ENCODE assay signal across 8 cellular contexts in genomic region chr4:8406887-8407286, GRCh38. TPM values are rescaled to one million over a fixed set of nuclear protein-coding genes. Genes with fewer than 3 reads are reported as not detected.
DNase-seq lines count a peak whose midpoint lies in the region; ATAC-seq and TF ChIP-seq lines count a peak whose summit lies in the region.
"Not testable (repeated sequence)": the region's sequence is repeated elsewhere in the genome, so short reads cannot be mapped to it uniquely, and the experiment has no call there.

No MANE protein-coding gene starts in this region.

- not testable (repeated sequence) for H3K4me2 ChIP-seq in HCT116 (ENCODE audit: low read length); PC-3 (ENCODE audit: low read length); neural progenitor cell

- TF ChIP-seq CTCF in Calu3 (IDR thresholded peaks at IDR 0.05; ENCODE audit: unreplicated experiment); colonic mucosa (IDR thresholded peaks at IDR 0.05): not testable (repeated sequence)
- TF ChIP-seq CTCF in HCT116 (IDR thresholded peaks at IDR 0.05 in 2 of 3, conservative IDR thresholded peaks at IDR 0.05 in 1 of 3; ENCODE audit: borderline replicate concordance in 1 of 3, insufficient read depth in 1 of 3, low read depth in 2 of 3, low read length in 2 of 3): peak; percentile 29 to 36 (median 33); a peak in 2 of 6 replicates
- TF ChIP-seq CTCF in PC-3 (conservative IDR thresholded peaks at IDR 0.05; ENCODE audit: low read depth, low read length): 0 out of 2 replicates have a peak, but pooled peaks have one; percentile 13
- peak in 7 of 9 donors; percentile 53 to 59 (median 54) for TF ChIP-seq CTCF in heart right ventricle (IDR thresholded peaks at IDR 0.05)
- TF ChIP-seq CTCF in neural progenitor cell (IDR thresholded peaks at IDR 0.05): peak; percentile 49
- TF ChIP-seq CTCF in thyroid gland (IDR thresholded peaks at IDR 0.05): peak in 5 of 6 experiments; percentile 37 to 74 (median 59)

- H3K9me3 Mint-ChIP-seq in Calu3 (ENCODE audit: low read depth, unreplicated experiment); activated CD8-positive, alpha-beta memory T cell treated with anti-CD3 and anti-CD28 coated beads, Interleukin-2, amount 10 ng/mL, durations not matched to agents 7 days and 5 days (ENCODE audit: low read depth); neural progenitor cell: not testable (repeated sequence)

- H3K36me3 Mint-ChIP-seq in Calu3 (ENCODE audit: insufficient read depth, unreplicated experiment): peaks cover 10% of the 10 kb centered on the region
- H3K36me3 Mint-ChIP-seq in activated CD8-positive, alpha-beta memory T cell treated with anti-CD3 and anti-CD28 coated beads, Interleukin-2, amount 10 ng/mL, durations not matched to agents 7 days and 5 days: not testable (repeated sequence)
- H3K36me3 Mint-ChIP-seq in neural progenitor cell: peaks cover 25% of the 10 kb centered on the region

- H3K4me3 Mint-ChIP-seq in Calu3 (ENCODE audit: low read depth, unreplicated experiment); activated CD8-positive, alpha-beta memory T cell treated with anti-CD3 and anti-CD28 coated beads, Interleukin-2, amount 10 ng/mL, durations not matched to agents 7 days and 5 days; neural progenitor cell: not testable (repeated sequence)

- BruUV-seq in Calu3 (replicated peaks; lab: Mats Ljungman, UMichigan); HCT116 (replicated peaks; lab: Mats Ljungman, UMichigan); PC-3 (replicated peaks; lab: Mats Ljungman, UMichigan): not testable (repeated sequence)

- H2AFZ ChIP-seq in HCT116 (ENCODE audit: low read depth, low read length, poor library complexity, severe bottlenecking); PC-3 (ENCODE audit: low read length); neural progenitor cell (replicated peaks): not testable (repeated sequence)

- H3K9ac ChIP-seq in HCT116 (ENCODE audit: low read length); PC-3 (ENCODE audit: low read length); colonic mucosa (ENCODE audit: low read depth in 2 of 2, low read length in 2 of 2); neural progenitor cell: not testable (repeated sequence)

- not testable (repeated sequence) for H3K9me2 ChIP-seq in HCT116 (ENCODE audit: insufficient read depth); PC-3 (replicated peaks; ENCODE audit: low read length)

- not testable (repeated sequence) for H3K27me3 Mint-ChIP-seq in Calu3 (ENCODE audit: unreplicated experiment); activated CD8-positive, alpha-beta memory T cell treated with anti-CD3 and anti-CD28 coated beads, Interleukin-2, amount 10 ng/mL, durations not matched to agents 7 days and 5 days
- H3K27me3 Mint-ChIP-seq in neural progenitor cell (ENCODE audit: insufficient read depth, low read depth): peaks cover 11% of the 10 kb centered on the region

- H3K36me3 ChIP-seq in HCT116 (ENCODE audit: control insufficient read depth in 1 of 2, insufficient read depth in 2 of 2, low read length in 2 of 2); PC-3 (ENCODE audit: low read depth, low read length); colonic mucosa; neural progenitor cell: not testable (repeated sequence)
- H3K36me3 ChIP-seq in heart right ventricle: peaks cover 0 to 77% (median 4%) of the 10 kb centered on the region in 9 donors
- peaks cover 21 to 28% of the 10 kb centered on the region in 2 donors for H3K36me3 ChIP-seq in thyroid gland

- not testable (repeated sequence) for H3K9me3 ChIP-seq in HCT116 (ENCODE audit: control insufficient read depth in 1 of 2, insufficient read depth in 1 of 2, low read depth in 1 of 2, low read length in 2 of 2); PC-3 (ENCODE audit: low read length); colonic mucosa; heart right ventricle; neural progenitor cell (ENCODE audit: low read depth); thyroid gland

- not testable (repeated sequence) for H3F3A ChIP-seq in PC-3 (ENCODE audit: low read length, unreplicated experiment)
- peaks cover 13% of the 10 kb centered on the region for H3F3A ChIP-seq in neural progenitor cell (ENCODE audit: low read depth)

- TF ChIP-seq RAD21 in HCT116 (IDR thresholded peaks at IDR 0.05; ENCODE audit: low read depth): peak; percentile 49; the same call in 1 of the 2 replicates

- H3K27ac Mint-ChIP-seq in Calu3 (ENCODE audit: unreplicated experiment); activated CD8-positive, alpha-beta memory T cell treated with anti-CD3 and anti-CD28 coated beads, Interleukin-2, amount 10 ng/mL, durations not matched to agents 7 days and 5 days; neural progenitor cell: not testable (repeated sequence)

- CTCF ChIA-PET in Calu3 (lab: Charles Lee): interaction anchor here (1.1 kb wide), 1 partner anchor 165 kb away, joined by 4 read pairs; no protein-coding TSS in a partner anchor
- CTCF ChIA-PET in HCT116 (lab: Charles Lee): interaction anchor here (1.6 kb wide), 1 partner anchor 230 kb away, joined by 6 read pairs; no protein-coding TSS in a partner anchor
- CTCF ChIA-PET in PC-3 (lab: Charles Lee): not testable (repeated sequence)
- CTCF ChIA-PET in activated CD8-positive, alpha-beta memory T cell treated with anti-CD3 and anti-CD28 coated beads, Interleukin-2, amount 10 ng/mL, durations not matched to agents 7 days and 5 days (lab: Charles Lee): interaction anchor here (1.1 to 1.8 kb wide), 3 partner anchors 15 to 164 kb away, joined by 3 to 7 read pairs (median 5); no protein-coding TSS in a partner anchor

- POLR2A ChIA-PET in HCT116 (lab: Charles Lee); PC-3 (lab: Charles Lee; ENCODE audit: unreplicated experiment): not testable (repeated sequence)

- peak; percentile 30 for DNase-seq in Calu3
- DNase-seq in HCT116 (ENCODE audit: low read depth, low spot score); heart right ventricle; neural progenitor cell (ENCODE audit: low spot score): not testable (repeated sequence)
- peak; percentile 6 for DNase-seq in PC-3
- peak; percentile 50 for DNase-seq in activated CD8-positive, alpha-beta memory T cell treated with anti-CD3 and anti-CD28 coated beads, Interleukin-2, amount 10 ng/mL, durations not matched to agents 7 days and 5 days
- DNase-seq in colonic mucosa: peak; percentile 49
- DNase-seq in thyroid gland: peak; percentile 82 to 84

- H3K4me1 ChIP-seq in HCT116 (ENCODE audit: control insufficient read depth in 1 of 2, insufficient read depth in 2 of 2, low read length in 2 of 2) (peaks cover 12 to 15% of the 10 kb centered on the region in 2 experiments; a peak in 3 of 4 replicates), heart right ventricle (peaks cover 8 to 57% (median 30%) of the 10 kb centered on the region in 9 donors), thyroid gland (peaks cover 11 to 15% of the 10 kb centered on the region in 2 donors)
- not testable (repeated sequence) for H3K4me1 ChIP-seq in PC-3 (ENCODE audit: insufficient read depth, low read length); colonic mucosa; neural progenitor cell

- H3K27me3 ChIP-seq in HCT116 (ENCODE audit: insufficient read depth, low read length); PC-3 (ENCODE audit: low read length); colonic mucosa; heart right ventricle; neural progenitor cell; thyroid gland: not testable (repeated sequence)

- not testable (repeated sequence) for H4K20me1 ChIP-seq in HCT116 (ENCODE audit: insufficient read depth); PC-3 (ENCODE audit: low read length)
- H4K20me1 ChIP-seq in neural progenitor cell (ENCODE audit: low read depth): peaks cover 10% of the 10 kb centered on the region

- not testable (repeated sequence) for ATAC-seq in HCT116; PC-3; activated CD8-positive, alpha-beta memory T cell treated with anti-CD3 and anti-CD28 coated beads, Interleukin-2, amount 10 ng/mL, durations not matched to agents 7 days and 5 days; heart right ventricle

- H3K4me3 ChIP-seq in HCT116 (replicated peaks in 1 of 2; ENCODE audit: low read depth in 1 of 2, low read length in 2 of 2); PC-3 (ENCODE audit: low read length); colonic mucosa; heart right ventricle; neural progenitor cell; thyroid gland (replicated peaks in 1 of 3): not testable (repeated sequence)

- H3K27ac ChIP-seq in HCT116 (ENCODE audit: low read depth, low read length); PC-3 (ENCODE audit: low read length); colonic mucosa; heart right ventricle; neural progenitor cell; thyroid gland: not testable (repeated sequence)

- WGBS in heart right ventricle, 2 donors: 66 to 67% methylated on average over 7 of the region's 7 CpGs
- 56 to 61% methylated on average over 7 of the region's 7 CpGs for WGBS in thyroid gland, 2 donors

- RAD21 ChIA-PET in HCT116 (lab: Charles Lee; ENCODE audit: low non-redundant PET in 1 of 2, low total read pairs in 2 of 2, uncharacterized antibody in 2 of 2, unreplicated experiment in 2 of 2): interaction anchor here in 1 of 2 experiments (1.1 kb wide), 1 partner anchor 140 kb away, joined by 3 read pairs; no protein-coding TSS in a partner anchor

- TF ChIP-seq POLR2A in HCT116 (IDR thresholded peaks at IDR 0.05; ENCODE audit: borderline replicate concordance, extremely low read depth, insufficient read depth, insufficient read length); thyroid gland (IDR thresholded peaks at IDR 0.05): not testable (repeated sequence)

- not testable (repeated sequence) for H3K79me2 ChIP-seq in HCT116 (ENCODE audit: insufficient read depth, low read length); PC-3 (ENCODE audit: low read length); neural progenitor cell (ENCODE audit: low read depth)

- intact Hi-C loops in Calu3 (cut with micrococcal nuclease; ENCODE audit: unreplicated experiment); PC-3 (cut with micrococcal nuclease); colonic mucosa (cut with DNase I): not testable (repeated sequence)
- intact Hi-C loops in HCT116 (cut with micrococcal nuclease) (loop anchor here (1.0 kb wide), 1 partner anchor 165 kb away; no protein-coding TSS in a partner anchor), heart right ventricle (cut with DNase I) (loop anchor here in 4 of 10 donors (5.0 to 10.0 kb wide), 6 partner anchors 82 to 235 kb away; no protein-coding TSS in a partner anchor), thyroid gland (cut with DNase I) (loop anchor here (5.0 to 10.0 kb wide), 2 partner anchors 92 to 145 kb away; no protein-coding TSS in a partner anchor)

- H3K4me1 Mint-ChIP-seq in Calu3 (ENCODE audit: low read depth, unreplicated experiment): not testable (repeated sequence)
- H3K4me1 Mint-ChIP-seq in activated CD8-positive, alpha-beta memory T cell treated with anti-CD3 and anti-CD28 coated beads, Interleukin-2, amount 10 ng/mL, durations not matched to agents 7 days and 5 days: peaks cover 18% of the 10 kb centered on the region
- peaks cover 20% of the 10 kb centered on the region for H3K4me1 Mint-ChIP-seq in neural progenitor cell

RNA-seq across cellular contexts. Expression of gene ACOX3, which starts 33.6 kb away (rescaled TPM):
- total RNA-seq in Calu3 (2022) (11.0 and 12.1 TPM in 2 replicates), HCT116 (2021; ENCODE audit: unreplicated experiment) (16.9 TPM), PC-3 (2014; rRNA removed) (12.2 and 13.0 TPM in 2 replicates), colonic mucosa (10 to 100 TPM; 19.9 to 26.1 TPM), heart right ventricle (10 to 100 TPM; 21.6 to 28.9 (median 25.6) TPM), neural progenitor cell (ENCODE audit: low replicate concordance) (14.0 and 20.1 TPM in 2 replicates), thyroid gland (10 to 100 TPM; 28.2 to 61.8 (median 47.7) TPM)
- polyA plus RNA-seq in HCT116 (2012): 14.0 and 14.6 TPM in 2 replicates
- total RNA-seq in activated CD8-positive, alpha-beta memory T cell treated with anti-CD3 and anti-CD28 coated beads, Interleukin-2, amount 10 ng/mL, durations not matched to agents 7 days and 5 days: 10 to 100 TPM; 11.7 to 13.0 TPM
- 10 to 100 TPM; 17.9 to 18.5 TPM for polyA plus RNA-seq in heart right ventricle

RNA-seq across cellular contexts. Expression of gene TRMT44, which starts 33.7 kb away (rescaled TPM):
- total RNA-seq in Calu3 (2022) (21.5 and 37.6 TPM in 2 replicates), HCT116 (2021; ENCODE audit: unreplicated experiment) (25.8 TPM), PC-3 (2014; rRNA removed) (13.3 and 15.3 TPM in 2 replicates), colonic mucosa (10 to 100 TPM; 10.3 to 15.6 TPM), heart right ventricle (10 to 100 TPM in 2 of 10 donors, 1 to 10 TPM in 8; 6.0 to 10.2 (median 8.4) TPM), neural progenitor cell (ENCODE audit: low replicate concordance) (19.9 and 24.2 TPM in 2 replicates), thyroid gland (10 to 100 TPM; 36.4 to 56.4 (median 43.9) TPM)
- 8.2 and 10.2 TPM in 2 replicates for polyA plus RNA-seq in HCT116 (2012)
- 10 to 100 TPM; 20.5 to 24.5 TPM for total RNA-seq in activated CD8-positive, alpha-beta memory T cell treated with anti-CD3 and anti-CD28 coated beads, Interleukin-2, amount 10 ng/mL, durations not matched to agents 7 days and 5 days
- polyA plus RNA-seq in heart right ventricle: 1 to 10 TPM; 4.5 to 5.3 TPM
